4 cellular contexts compared by ENCODE assay signal in genomic region chr18:78396077-78396476, GRCh38.
"Had no signal": no experiment of that assay in that cellular context is flagged by ENCODE, and none has a peak within 500 bp of the region (broad histone marks: within the 10 kb centered on the region; RNA-seq: fewer than 3 reads in every experiment).

No MANE protein-coding gene starts in this region.

- H3K4me2 ChIP-seq: GM23338 had no signal

- H3K27ac Mint-ChIP-seq: GM23338, H9 had no signal

- DNase-seq: H9, HCEC 1CT, IMR-90 had no signal

- H2AFZ ChIP-seq: GM23338 had no signal

- H3K4me1 Mint-ChIP-seq: GM23338 had no signal

- ATAC-seq: GM23338 had no signal

- H3K4me3 Mint-ChIP-seq: GM23338, H9 had no signal

- H3K4me3 ChIP-seq: GM23338 had no signal
